In genomic region chr1:30012455-30013440, GRCh38 we compare ENCODE assay signal across 26 cellular contexts.
DNase-seq lines count a peak whose midpoint lies in the region; ATAC-seq and TF ChIP-seq lines count a peak whose summit lies in the region.
"Had no signal": no experiment of that assay in that cellular context is flagged by ENCODE, and none has a peak within 500 bp of the region (broad histone marks: within the 10 kb centered on the region; RNA-seq: fewer than 3 reads in every experiment).

No MANE protein-coding gene starts in this region.

- H3K27ac ChIP-seq in DND-41 (ENCODE audit: low read length), result no peak overlapping the region
- no peak overlapping the region for H3K27ac ChIP-seq in right lobe of liver
- H3K27ac ChIP-seq: C4-2B, HL-60 had no signal

- intact Hi-C loops in right lobe of liver (cut with DNase I), result no loop called here

- H3K27me3 ChIP-seq in DND-41 (ENCODE audit: insufficient read depth, low read length, poor library complexity) (no peaks in the 10 kb centered on the region), right lobe of liver (no peaks in the 10 kb centered on the region)

- no peaks in the 10 kb centered on the region for H3K4me1 ChIP-seq in DND-41 (ENCODE audit: insufficient read depth, low read length)
- no peaks in the 10 kb centered on the region for H3K4me1 ChIP-seq in right lobe of liver
- H3K4me1 ChIP-seq: Caco-2 had no signal

- no peak overlapping the region for H3K9ac ChIP-seq in DND-41 (ENCODE audit: low read depth, low read length)

- no peaks in the 10 kb centered on the region for H4K20me1 ChIP-seq in DND-41 (ENCODE audit: insufficient read depth, low read length)

- H3K4me2 ChIP-seq in DND-41 (ENCODE audit: insufficient read depth, low read length), result no peak overlapping the region
- H3K4me2 ChIP-seq: GM23338 had no signal

- no peak for TF ChIP-seq POLR2A in right lobe of liver (IDR thresholded peaks at IDR 0.05)

- WGBS in right lobe of liver (ENCODE audit: insufficient coverage, low coverage, low lambda C conversion rate, missing lambda C conversion rate), result 19% methylated on average over 5 of the region's 7 CpGs

- H3K4me3 ChIP-seq in DND-41 (ENCODE audit: low read depth in 1 of 2, low read length in 2 of 2), result no peak overlapping the region
- no peak overlapping the region for H3K4me3 ChIP-seq in right lobe of liver
- H3K4me3 ChIP-seq: GM12878, GM23338 had no signal

- DNase-seq in AG20443 (ENCODE audit: low spot score) (peak; percentile 2), DND-41 (peak; percentile 34), dermis blood vessel endothelial cell (peak; percentile 5), right lobe of liver (no peak)
- DNase-seq in activated naive CD4-positive, alpha-beta T cell treated with anti-CD3 and anti-CD28 coated beads, Interleukin-2, amount 50 U/mL, for 16 hours, result no peak
- DNase-seq: AML-193; Caco-2; CD8-positive, alpha-beta T cell; EL; GDM1; H9; NCI-H1092 treated with DMSO at 0.1 percent for 48 hours; NCI-H1436; NCI-H187; NCI-H2081 treated with DMSO at 0.1 percent for 48 hours; NCI-H2171 treated with DMSO at 0.1 percent for 48 hours; NCI-H345; NCI-H748 treated with DMSO at 0.1 percent for 48 hours; PC-3 had no signal

- TF ChIP-seq CTCF in DND-41 (IDR thresholded peaks at IDR 0.05; ENCODE audit: borderline replicate concordance, extremely low read depth, low read length, poor library complexity, severe bottlenecking) (no peak), right lobe of liver (IDR thresholded peaks at IDR 0.05) (no peak)

- no peaks in the 10 kb centered on the region for H3K79me2 ChIP-seq in DND-41 (ENCODE audit: insufficient read depth, low read length)

- ATAC-seq in DND-41 (ENCODE audit: insufficient read depth, low read depth) (peak; percentile 87), right lobe of liver (peak; percentile 63 to 70 (median 68)), HG03354 (IDR thresholded peaks at IDR 0.05; ENCODE audit: poor library complexity, severe bottlenecking, unreplicated experiment) (no peak), HG03108 (IDR thresholded peaks at IDR 0.05; ENCODE audit: unreplicated experiment) (no peak), HG03439 (IDR thresholded peaks at IDR 0.05; ENCODE audit: unreplicated experiment) (no peak)
- ATAC-seq: CD8-positive, alpha-beta T cell; GM12878; GM23338; PC-3 had no signal

- H3K36me3 ChIP-seq in DND-41 (ENCODE audit: insufficient read depth, low read length) (no peaks in the 10 kb centered on the region), right lobe of liver (no peaks in the 10 kb centered on the region)

- no peaks in the 10 kb centered on the region for H3K9me3 ChIP-seq in DND-41 (ENCODE audit: insufficient read depth, low read length, severe bottlenecking)
- no peaks in the 10 kb centered on the region for H3K9me3 ChIP-seq in right lobe of liver
- H3K9me3 ChIP-seq: Caco-2 had no signal

- no peak overlapping the region for H2AFZ ChIP-seq in DND-41 (ENCODE audit: low read depth, low read length)

Comparison
In these comparisons a context has a peak if more than half of its experiments do, and no peak if none do; other contexts are left out.
1. DNase-seq: peak in AG20443 (single experiment), DND-41 (single experiment) and dermis blood vessel endothelial cell (single experiment); none in right lobe of liver (0 of 3) and activated naive CD4-positive, alpha-beta T cell treated with anti-CD3 and anti-CD28 coated beads, Interleukin-2, amount 50 U/mL, for 16 hours (single experiment).
2. ATAC-seq: peak in DND-41 (single experiment) and right lobe of liver (4 of 4); none in HG03354 (single experiment), HG03108 (single experiment) and HG03439 (single experiment).